Comparison of ENCODE assay signal across 1 cellular context in the genomic region with DNA sequence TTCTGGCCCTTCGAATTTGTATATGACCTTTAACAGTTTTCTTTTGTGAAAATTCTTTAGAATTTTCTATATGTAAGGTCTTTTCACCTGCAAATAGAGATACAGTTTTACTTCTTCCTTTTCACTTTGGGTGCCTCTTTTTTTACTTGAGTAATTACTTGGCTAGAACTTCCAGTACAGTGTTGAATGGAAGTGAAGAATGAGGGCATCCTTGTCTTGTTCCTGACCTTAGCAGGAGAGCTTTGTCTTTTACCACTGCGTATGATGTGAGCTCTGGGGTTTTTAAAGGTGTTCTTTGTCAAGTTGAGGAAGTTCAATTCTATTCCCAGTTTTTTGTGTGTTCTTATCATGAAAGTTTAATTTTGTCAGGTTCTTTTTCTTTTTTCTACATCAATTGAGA.
TF ChIP-seq lines count a peak whose summit lies in the region.

No MANE protein-coding gene starts in this region.

TF ChIP-seq in WTC11, 78 proteins besides CTCF, POLR2A, EP300 and RAD21:
- TF ChIP-seq, protein P1, sequence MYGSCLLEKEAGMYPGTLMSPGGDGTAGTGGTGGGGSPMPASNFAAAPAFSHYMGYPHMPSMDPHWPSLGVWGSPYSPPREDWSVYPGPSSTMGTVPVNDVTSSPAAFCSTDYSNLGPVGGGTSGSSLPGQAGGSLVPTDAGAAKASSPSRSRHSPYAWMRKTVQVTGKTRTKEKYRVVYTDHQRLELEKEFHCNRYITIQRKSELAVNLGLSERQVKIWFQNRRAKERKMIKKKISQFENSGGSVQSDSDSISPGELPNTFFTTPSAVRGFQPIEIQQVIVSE (CRISPR knock-in tag; IDR thresholded peaks at IDR 0.05; ENCODE audit: borderline replicate concordance): no peak
TF ChIP-seq in WTC11: peak in this region for 0.
